26 cellular contexts compared by ENCODE assay signal in genomic region chr9:68805890-68806517, GRCh38.
A peak's percentile ranks its signal among the peaks of the same experiment; 100 is the strongest.
DNase-seq lines count a peak whose midpoint lies in the region; ATAC-seq, FAIRE-seq and TF ChIP-seq lines count a peak whose summit lies in the region.
"Had no signal": no experiment of that assay in that cellular context is flagged by ENCODE, and none has a peak within 500 bp of the region (broad histone marks: within the 10 kb centered on the region; RNA-seq: fewer than 3 reads in every experiment).

No MANE protein-coding gene starts in this region.

- ATAC-seq in left colon = peak; percentile 13
- ATAC-seq in stimulated activated memory B cell treated with anti-CD40 and anti-IgM and Interleukin-4, amounts not matched to agents 10 μg/mL and 1 μg/mL and 100 μg/mL, for 72 hours = no peak
- ATAC-seq: activated T-cell treated with anti-CD3 and anti-CD28 coated beads, Interleukin-2, amount 50 U/mL, for 72 hours; foreskin keratinocyte; HCT116; natural killer cell had no signal

- no peak overlapping the region for H3K9ac ChIP-seq in mammary epithelial cell (ENCODE audit: insufficient read depth, low read length)
- H3K9ac ChIP-seq: parathyroid adenoma had no signal

- FAIRE-seq in GM12891 (lab: Jason Lieb, UNC) (peak; percentile 71), bronchial epithelial cell (lab: Jason Lieb, UNC) (peak; percentile 40)
- FAIRE-seq: keratinocyte had no signal

- H3K9me3 Mint-ChIP-seq in stimulated activated memory B cell treated with anti-CD40 and anti-IgM and Interleukin-4, amounts not matched to agents 10 μg/mL and 1 μg/mL and 100 μg/mL, for 72 hours = no peaks in the 10 kb centered on the region
- H3K9me3 Mint-ChIP-seq: activated naive CD4-positive, alpha-beta T cell treated with anti-CD3 and anti-CD28 coated beads for 36 hours; activated T-cell treated with anti-CD3 and anti-CD28 coated beads, Interleukin-2, amount 50 U/mL, for 72 hours; CD4-positive, alpha-beta T cell; mesothelial cell of epicardium; natural killer cell had no signal

- in situ Hi-C loops in mammary epithelial cell (cut with MboI; ENCODE audit: low sequenced_read_pairs in 2 of 2) = no loop called here

- TF ChIP-seq POLR2A in GM12891 (IDR thresholded peaks at IDR 0.05; ENCODE audit: low read depth, low read length) = no peak

- intact Hi-C loops in left colon (cut with DNase I, micrococcal nuclease) (no loop called here), mammary epithelial cell (cut with micrococcal nuclease) (no loop called here)

- peak overlapping the region; percentile 7 for H3K27ac Mint-ChIP-seq in stimulated activated memory B cell treated with anti-CD40 and anti-IgM and Interleukin-4, amounts not matched to agents 10 μg/mL and 1 μg/mL and 100 μg/mL, for 72 hours
- H3K27ac Mint-ChIP-seq: activated naive CD4-positive, alpha-beta T cell treated with anti-CD3 and anti-CD28 coated beads for 36 hours; activated T-cell treated with anti-CD3 and anti-CD28 coated beads, Interleukin-2, amount 50 U/mL, for 72 hours; CD4-positive, alpha-beta T cell; mesothelial cell of epicardium; natural killer cell had no signal

- dilution Hi-C loops in mammary epithelial cell (cut with HindIII; ENCODE audit: low sequenced_read_pairs) = loop anchor here (5.0 kb wide), 2 partner anchors 36 to 71 kb away; no protein-coding TSS in a partner anchor

- H3K36me3 Mint-ChIP-seq in stimulated activated memory B cell treated with anti-CD40 and anti-IgM and Interleukin-4, amounts not matched to agents 10 μg/mL and 1 μg/mL and 100 μg/mL, for 72 hours = peaks cover 19% of the 10 kb centered on the region
- H3K36me3 Mint-ChIP-seq: mesothelial cell of epicardium, natural killer cell had no signal

- no peaks in the 10 kb centered on the region for H3K9me3 ChIP-seq in mammary epithelial cell (replicated peaks; ENCODE audit: insufficient read depth, low read length)
- H3K9me3 ChIP-seq: SJCRH30, testis had no signal

- H3K4me1 Mint-ChIP-seq in stimulated activated memory B cell treated with anti-CD40 and anti-IgM and Interleukin-4, amounts not matched to agents 10 μg/mL and 1 μg/mL and 100 μg/mL, for 72 hours = peaks cover 30% of the 10 kb centered on the region
- H3K4me1 Mint-ChIP-seq: natural killer cell had no signal

- H3K36me3 ChIP-seq in bronchial epithelial cell (ENCODE audit: control insufficient read depth, insufficient read depth, low read length) = no peaks in the 10 kb centered on the region
- no peaks in the 10 kb centered on the region for H3K36me3 ChIP-seq in mammary epithelial cell (ENCODE audit: insufficient read depth, low read length)
- H3K36me3 ChIP-seq: SJCRH30 had no signal

- CTCF ChIA-PET in mammary epithelial cell (lab: Charles Lee; ENCODE audit: low non-redundant PET) = no interaction called here

- H4K20me1 ChIP-seq in mammary epithelial cell (ENCODE audit: insufficient read depth, low read length) = no peaks in the 10 kb centered on the region

- DNase-seq in GM12891 (ENCODE audit: insufficient read length, low spot score) (no peak), bronchial epithelial cell (ENCODE audit: low read depth) (no peak), left colon (no peak), mammary epithelial cell (no peak), AG20443 (ENCODE audit: low spot score) (no peak), SHP77 treated with DMSO at 0.1 percent for 48 hours (lab: John Stamatoyannopoulos, UW) (no peak), foreskin melanocyte (no peak)
- DNase-seq: activated CD4-positive, alpha-beta T cell treated with anti-CD3 and anti-CD28 coated beads for 4 hours; activated naive CD4-positive, alpha-beta T cell treated with anti-CD3 and anti-CD28 coated beads for 36 hours; activated T-cell treated with anti-CD3 and anti-CD28 coated beads, Interleukin-2, amount 50 U/mL, for 72 hours; CD4-positive, alpha-beta T cell; DMS153; effector CD8-positive, alpha-beta T cell; foreskin keratinocyte; GF-D8; natural killer cell; NCI-H1694 treated with DMSO at 0.1 percent for 48 hours; NCI-H226; PC-9; SJCRH30; testis had no signal

- no peak overlapping the region for H3K4me2 ChIP-seq in mammary epithelial cell (ENCODE audit: insufficient read depth, low read depth, low read length)
- H3K4me2 ChIP-seq: PC-9 had no signal

- H2AFZ ChIP-seq in mammary epithelial cell (ENCODE audit: low read depth, low read length) = no peak overlapping the region
- H2AFZ ChIP-seq: parathyroid adenoma, PC-9 had no signal

- H3K4me3 ChIP-seq in bronchial epithelial cell (ENCODE audit: low read depth, low read length) (no peak overlapping the region), mammary epithelial cell (replicated peaks in 1 of 3; ENCODE audit: insufficient read depth in 1 of 3, low read depth in 2 of 3, low read length in 3 of 3) (no peak overlapping the region)
- H3K4me3 ChIP-seq: PC-9, SJCRH30, testis had no signal

- H3K4me3 Mint-ChIP-seq in stimulated activated memory B cell treated with anti-CD40 and anti-IgM and Interleukin-4, amounts not matched to agents 10 μg/mL and 1 μg/mL and 100 μg/mL, for 72 hours = no peak overlapping the region
- H3K4me3 Mint-ChIP-seq: activated naive CD4-positive, alpha-beta T cell treated with anti-CD3 and anti-CD28 coated beads for 36 hours; activated T-cell treated with anti-CD3 and anti-CD28 coated beads, Interleukin-2, amount 50 U/mL, for 72 hours; CD4-positive, alpha-beta T cell; mesothelial cell of epicardium; natural killer cell had no signal

- peaks cover under 1% of the 10 kb centered on the region for H3K4me1 ChIP-seq in mammary epithelial cell (ENCODE audit: insufficient read depth, low read length)
- H3K4me1 ChIP-seq: foreskin keratinocyte, parathyroid adenoma, SJCRH30 had no signal

- no peaks in the 10 kb centered on the region for H3K27me3 Mint-ChIP-seq in stimulated activated memory B cell treated with anti-CD40 and anti-IgM and Interleukin-4, amounts not matched to agents 10 μg/mL and 1 μg/mL and 100 μg/mL, for 72 hours
- H3K27me3 Mint-ChIP-seq: CD4-positive, alpha-beta T cell had no signal

- H3K27me3 ChIP-seq in bronchial epithelial cell (ENCODE audit: control insufficient read depth, insufficient read depth, low read length) = peaks cover 2% of the 10 kb centered on the region
- H3K27me3 ChIP-seq in mammary epithelial cell (ENCODE audit: insufficient read depth, low read length) = no peaks in the 10 kb centered on the region
- H3K27me3 ChIP-seq: foreskin keratinocyte, SJCRH30, testis had no signal

- H3K27ac ChIP-seq in mammary epithelial cell (ENCODE audit: insufficient read depth, low read depth, low read length) = no peak overlapping the region
- H3K27ac ChIP-seq: foreskin keratinocyte, parathyroid adenoma, PC-9, SJCRH30 had no signal

- TF ChIP-seq CTCF in bronchial epithelial cell (IDR thresholded peaks at IDR 0.05; ENCODE audit: insufficient read depth, low read length, severe bottlenecking) = no peak
- TF ChIP-seq CTCF in mammary epithelial cell (conservative IDR thresholded peaks at IDR 0.05 in 1 of 2, IDR thresholded peaks at IDR 0.05 in 1 of 2; ENCODE audit: extremely low read depth in 1 of 2, insufficient read depth in 1 of 2, low read depth in 1 of 2, low read length in 2 of 2) = no peak

- no peaks in the 10 kb centered on the region for H3K79me2 ChIP-seq in mammary epithelial cell (ENCODE audit: insufficient read depth, low read length)
- H3K79me2 ChIP-seq: parathyroid adenoma had no signal

- BruUV-seq in mammary epithelial cell (replicated peaks; lab: Mats Ljungman, UMichigan) = no TSS peak

- WGBS in mammary epithelial cell (ENCODE audit: low coverage, missing lambda C conversion rate) = 100% methylated on average over 3 of the region's 3 CpGs

TF ChIP-seq in GM12891, 5 proteins besides CTCF, POLR2A, EP300 and RAD21:
- TF ChIP-seq POLR2AphosphoS5 (IDR thresholded peaks at IDR 0.05; ENCODE audit: low read depth, low read length) (no peak), PAX5 (IDR thresholded peaks at IDR 0.05; ENCODE audit: insufficient read depth, low read length, severe bottlenecking) (no peak), TAF1 (IDR thresholded peaks at IDR 0.05; ENCODE audit: low read depth, low read length) (no peak), POU2F2 (IDR thresholded peaks at IDR 0.05; ENCODE audit: low read depth, low read length) (no peak), SPI1 (IDR thresholded peaks at IDR 0.05; ENCODE audit: low read depth, low read length) (no peak)
